In the genomic region with DNA sequence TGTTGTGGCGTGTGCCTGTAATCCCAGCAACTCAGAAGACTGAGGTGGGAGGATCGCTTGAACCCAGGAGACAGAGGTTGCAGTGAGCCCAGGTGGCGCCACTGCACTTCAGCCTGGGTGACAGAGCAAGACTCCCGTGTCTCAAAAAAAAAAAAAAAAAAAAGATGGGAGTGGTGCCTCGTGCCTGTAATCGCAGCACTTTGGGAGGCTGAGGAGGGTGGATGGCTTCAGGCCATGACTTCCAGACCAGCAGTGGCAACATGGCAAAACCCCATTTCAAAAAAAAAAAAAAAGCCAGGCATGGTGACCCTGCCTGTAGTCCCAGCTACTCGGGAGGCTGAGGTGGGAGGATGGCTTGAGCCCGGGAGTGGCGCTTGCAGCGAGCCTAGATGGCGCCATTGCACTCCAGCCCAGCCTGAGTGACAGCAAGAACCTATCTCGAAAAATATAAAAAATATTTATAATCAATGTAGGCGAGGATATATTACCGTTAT, we compare ENCODE assay signal across 8 cellular contexts. TPM values are rescaled to one million over a fixed set of nuclear protein-coding genes. Genes with fewer than 3 reads are reported as not detected.
DNase-seq lines count a peak whose midpoint lies in the region; ATAC-seq and TF ChIP-seq lines count a peak whose summit lies in the region.

No MANE protein-coding gene starts in this region.

- no peak overlapping the region for H3K4me3 ChIP-seq in fibroblast of villous mesenchyme (ENCODE audit: low read depth, low read length)

- no peaks in the 10 kb centered on the region for H3K9me3 Mint-ChIP-seq in activated T-cell treated with anti-CD3 and anti-CD28 coated beads, Interleukin-2, amount 50 U/mL, for 24 hours

- H3K4me1 Mint-ChIP-seq in activated T-cell treated with anti-CD3 and anti-CD28 coated beads, Interleukin-2, amount 50 U/mL, for 24 hours (ENCODE audit: low read depth): peaks cover 31% of the 10 kb centered on the region

- peak; percentile 42 for TF ChIP-seq CTCF in fibroblast of villous mesenchyme (IDR thresholded peaks at IDR 0.05; ENCODE audit: insufficient read depth, low read depth, low read length)

- peak overlapping the region; percentile 29 for H3K4me3 Mint-ChIP-seq in activated T-cell treated with anti-CD3 and anti-CD28 coated beads, Interleukin-2, amount 50 U/mL, for 24 hours

- no peaks in the 10 kb centered on the region for H3K27me3 Mint-ChIP-seq in activated T-cell treated with anti-CD3 and anti-CD28 coated beads, Interleukin-2, amount 50 U/mL, for 24 hours

- H3K36me3 Mint-ChIP-seq in activated T-cell treated with anti-CD3 and anti-CD28 coated beads, Interleukin-2, amount 50 U/mL, for 24 hours (ENCODE audit: low read depth): peaks cover 27% of the 10 kb centered on the region

- DNase-seq in GM04504 (ENCODE audit: low read depth) (peak; percentile 40), NOMO-1 treated with DMSO at 0.1 percent for 48 hours (lab: John Stamatoyannopoulos, UW; ENCODE audit: unreplicated experiment) (peak; percentile 36), fibroblast of villous mesenchyme (ENCODE audit: low read depth) (peak; percentile 68), renal cortical epithelial cell (ENCODE audit: low read depth) (peak; percentile 28)
- peak; percentile 56 for DNase-seq in activated T-cell treated with anti-CD3 and anti-CD28 coated beads, Interleukin-2, amount 50 U/mL, for 24 hours

- peak overlapping the region; percentile 96 for H3K27ac Mint-ChIP-seq in activated T-cell treated with anti-CD3 and anti-CD28 coated beads, Interleukin-2, amount 50 U/mL, for 24 hours

- ATAC-seq in HG02938 (IDR thresholded peaks at IDR 0.05; ENCODE audit: unreplicated experiment) (peak; percentile 48), HG03135 (IDR thresholded peaks at IDR 0.05; ENCODE audit: unreplicated experiment) (no peak), HG03280 (IDR thresholded peaks at IDR 0.05; ENCODE audit: unreplicated experiment) (no peak)

RNA-seq across cellular contexts. Expression of gene EIF2S3, which starts 27.0 kb away (rescaled TPM):
- 256 and 355 TPM in 2 replicates for total RNA-seq in fibroblast of villous mesenchyme
- 321 and 489 TPM in 2 replicates for total RNA-seq in renal cortical epithelial cell

RNA-seq across cellular contexts. Expression of gene KLHL15, which starts 54.7 kb away (rescaled TPM):
- total RNA-seq in fibroblast of villous mesenchyme (6.8 and 12.5 TPM in 2 replicates), renal cortical epithelial cell (7.3 and 15.1 TPM in 2 replicates)
